In the genomic region with DNA sequence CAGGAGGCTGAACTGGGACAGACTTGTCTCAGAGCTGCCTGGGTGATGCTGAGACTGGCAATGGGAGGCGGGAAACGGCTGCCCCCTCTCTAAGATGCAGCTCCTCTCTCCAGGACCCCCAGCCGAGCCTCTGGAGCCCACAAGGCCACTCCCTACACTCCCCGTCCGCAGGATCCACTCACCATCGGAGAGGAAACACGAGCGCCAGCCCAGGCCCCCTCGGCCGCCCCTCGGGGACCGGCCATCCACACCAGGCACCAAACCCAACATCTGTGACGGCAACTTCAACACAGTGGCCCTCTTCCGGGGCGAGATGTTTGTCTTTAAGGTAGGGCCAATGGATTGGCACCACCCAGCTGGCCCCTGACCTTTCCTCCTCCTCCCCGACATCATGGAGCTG, we compare ENCODE assay signal across 24 cellular contexts. TPM values are rescaled to one million over a fixed set of nuclear protein-coding genes. Genes with fewer than 3 reads are reported as not detected.
"Had no signal": no experiment of that assay in that cellular context is flagged by ENCODE, and none has a peak within 500 bp of the region (broad histone marks: within the 10 kb centered on the region; RNA-seq: fewer than 3 reads in every experiment).

No MANE protein-coding gene starts in this region.

- H3K27me3 ChIP-seq: dorsolateral prefrontal cortex, heart left ventricle, pancreas, suprapubic skin, thyroid gland, upper lobe of left lung, uterus had no signal

- DNase-seq: cortex of kidney; dorsolateral prefrontal cortex; effector CD8-positive, alpha-beta T cell; foreskin melanocyte; heart left ventricle; hippocampal formation; left colon; naive thymus-derived CD4-positive, alpha-beta T cell; nephron progenitor cell; right cardiac atrium; small intestine; stimulated activated CD4-positive, alpha-beta T cell treated with anti-CD3 and anti-CD28 coated beads, Interleukin-2, amount 100 ng/mL, for 48 hours; stimulated activated naive CD8-positive, alpha-beta T cell treated with anti-CD3 and anti-CD28 coated beads, Interleukin-15, Interleukin-2, amounts not matched to agents 100 U/mL and 50 U/mL, for 24 hours; thyroid gland; uterus had no signal

- H3K36me3 ChIP-seq: uterus had no signal

- H3K27ac ChIP-seq: heart left ventricle, pancreas, suprapubic skin, thyroid gland, upper lobe of left lung, uterus had no signal

- H3K9me3 ChIP-seq: heart left ventricle, pancreas, suprapubic skin, thyroid gland, upper lobe of left lung, uterus had no signal

- ATAC-seq: heart left ventricle; left colon; naive thymus-derived CD4-positive, alpha-beta T cell; pancreas; right cardiac atrium; stimulated activated naive CD8-positive, alpha-beta T cell treated with anti-CD3 and anti-CD28 coated beads, Interleukin-15, Interleukin-2, amounts not matched to agents 100 U/mL and 50 U/mL, for 24 hours had no signal

- FAIRE-seq: pancreas, small intestine had no signal

- H3K4me3 ChIP-seq: dorsolateral prefrontal cortex, heart left ventricle, pancreas, suprapubic skin, thyroid gland, upper lobe of left lung, uterus had no signal

- H3K4me1 ChIP-seq: pancreas, suprapubic skin had no signal

RNA-seq across cellular contexts. Expression of a gene that starts 25.1 kb away (rescaled TPM):
- total RNA-seq: heart left ventricle; kidney epithelial cell; lung microvascular endothelial cell; mesenteric fat pad; mononuclear cell; naive thymus-derived CD4-positive, alpha-beta T cell; pancreas; progenitor cell of endocrine pancreas; right cardiac atrium; thyroid gland; upper lobe of left lung; uterus had no signal
- polyA plus RNA-seq: heart left ventricle; liver; naive thymus-derived CD4-positive, alpha-beta T cell; pancreas; right cardiac atrium had no signal

RNA-seq across cellular contexts. Expression of a gene that starts 40.6 kb away (rescaled TPM):
- total RNA-seq: mononuclear cell had no signal
